Comparison of ENCODE assay signal across 8 cellular contexts in the genomic region with DNA sequence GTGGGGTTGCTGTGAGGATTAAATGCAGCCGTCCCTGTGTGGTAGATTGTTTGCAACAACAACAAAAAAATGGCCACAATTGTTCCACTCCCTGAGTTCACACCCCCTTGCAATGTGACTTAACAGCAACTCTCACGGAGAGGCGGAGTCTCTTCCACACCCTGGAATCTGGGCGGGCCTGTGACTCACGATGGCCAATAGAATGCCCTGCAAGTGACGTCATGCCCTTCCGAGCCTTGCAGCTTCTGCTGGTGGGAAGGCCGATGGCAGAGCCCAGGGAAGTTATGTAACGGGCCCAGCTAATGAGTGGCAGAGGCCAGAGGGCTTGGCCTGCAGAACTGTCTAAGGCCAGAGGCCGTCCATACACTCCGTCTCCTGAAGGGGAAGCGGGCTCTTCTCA.
DNase-seq lines count a peak whose midpoint lies in the region; ATAC-seq and TF ChIP-seq lines count a peak whose summit lies in the region.
"Had no signal": no experiment of that assay in that cellular context is flagged by ENCODE, and none has a peak within 500 bp of the region (broad histone marks: within the 10 kb centered on the region; RNA-seq: fewer than 3 reads in every experiment).

No MANE protein-coding gene starts in this region.

- H3K27me3 ChIP-seq in GM23338 (ENCODE audit: insufficient read depth) (no peaks in the 10 kb centered on the region), heart left ventricle (peaks cover 0 to 6% (median 0%) of the 10 kb centered on the region in 9 donors)

- H3K4me1 Mint-ChIP-seq in GM23338: peaks cover 23% of the 10 kb centered on the region
- H3K4me1 Mint-ChIP-seq: activated B cell treated with CpG ODN at 0.5 μM for 24 hours had no signal

- DNase-seq in GM23338 (ENCODE audit: low spot score) (peak; percentile 98), NCI-H2081 treated with DMSO at 0.1 percent for 48 hours (lab: John Stamatoyannopoulos, UW) (peak; percentile 8), amniotic stem cell (lab: John Stamatoyannopoulos, UW) (peak; percentile 61), heart left ventricle (peak; percentile 88 to 95 (median 89)), pons (ENCODE audit: low spot score) (peak; percentile 79)
- DNase-seq: activated B cell treated with CpG ODN at 0.5 μM for 24 hours had no signal

- H3K36me3 Mint-ChIP-seq in GM23338 (ENCODE audit: low read depth): no peaks in the 10 kb centered on the region

- TF ChIP-seq CTCF in GM23338 (conservative IDR thresholded peaks at IDR 0.05; ENCODE audit: low read depth in 2 of 2) (no peak), heart left ventricle (IDR thresholded peaks at IDR 0.05) (no peak)

- H3K27me3 Mint-ChIP-seq in GM23338 (ENCODE audit: insufficient read depth, low read depth, poor library complexity): peaks cover 7% of the 10 kb centered on the region

- H3K4me3 ChIP-seq in GM23338 (no peak overlapping the region), heart left ventricle (no peak overlapping the region)

- WGBS in heart left ventricle, 4 donors: 17 to 33% (median 20%) methylated on average over 9 to 12 of the region's 12 CpGs

- no peaks in the 10 kb centered on the region for H3F3A ChIP-seq in GM23338 (replicated peaks; ENCODE audit: low read depth)

- no peak overlapping the region; the same call in 1 of the 2 replicates for H3K4me2 ChIP-seq in GM23338

- no peaks in the 10 kb centered on the region for H3K79me2 ChIP-seq in GM23338 (replicated peaks; ENCODE audit: insufficient read depth)

- ATAC-seq in GM23338 (peak; percentile 95), heart left ventricle (peak; percentile 94 to 99 (median 98)), GM19455 (IDR thresholded peaks at IDR 0.05; ENCODE audit: unreplicated experiment) (no peak), GM18870 (IDR thresholded peaks at IDR 0.05; ENCODE audit: unreplicated experiment) (no peak)

- H3K4me1 ChIP-seq in GM23338 (ENCODE audit: insufficient read depth) (peaks cover 7% of the 10 kb centered on the region; the same call in 1 of the 2 replicates), heart left ventricle (peaks cover 0 to 14% (median 4%) of the 10 kb centered on the region in 12 donors)

- H3K27ac ChIP-seq in GM23338 (ENCODE audit: low read depth): no peak overlapping the region
- peak overlapping the region in 8 of 12 donors; percentile 22 to 71 (median 38) for H3K27ac ChIP-seq in heart left ventricle

- H3K36me3 ChIP-seq in GM23338 (ENCODE audit: insufficient read depth) (no peaks in the 10 kb centered on the region), heart left ventricle (no peaks in the 10 kb centered on the region)

- peak overlapping the region; percentile 65; the same call in 1 of the 2 replicates for H3K27ac Mint-ChIP-seq in GM23338
- H3K27ac Mint-ChIP-seq: activated B cell treated with CpG ODN at 0.5 μM for 24 hours had no signal

- H3K4me3 Mint-ChIP-seq in GM23338: no peak overlapping the region
- H3K4me3 Mint-ChIP-seq: activated B cell treated with CpG ODN at 0.5 μM for 24 hours had no signal

- no peaks in the 10 kb centered on the region for H4K20me1 ChIP-seq in GM23338 (replicated peaks; ENCODE audit: insufficient read depth)

- H3K9me3 Mint-ChIP-seq in GM23338: no peaks in the 10 kb centered on the region; the same call in 1 of the 3 replicates
- H3K9me3 Mint-ChIP-seq: activated B cell treated with CpG ODN at 0.5 μM for 24 hours had no signal

- intact Hi-C loops in heart left ventricle (cut with DNase I): no loop called here

- TF ChIP-seq POLR2A in heart left ventricle (IDR thresholded peaks at IDR 0.05): no peak

- H2AFZ ChIP-seq in GM23338: peak overlapping the region; percentile 56; the same call in 1 of the 2 replicates

- no peaks in the 10 kb centered on the region for H3K9me3 ChIP-seq in heart left ventricle

- no peaks in the 10 kb centered on the region for H3K9me2 ChIP-seq in GM23338 (ENCODE audit: insufficient read depth)

TF ChIP-seq in GM23338, 12 proteins besides CTCF, POLR2A, EP300 and RAD21:
- TF ChIP-seq EZH2phosphoT487 (IDR thresholded peaks at IDR 0.05; ENCODE audit: unreplicated experiment) (no peak), CREB1 (CRISPR knock-in tag; IDR thresholded peaks at IDR 0.05; ENCODE audit: low read depth) (peak; percentile 94), NANOG (IDR thresholded peaks at IDR 0.05; ENCODE audit: borderline replicate concordance) (no peak)

Comparison
In these comparisons a context has a peak if more than half of its experiments do, and no peak if none do; other contexts are left out.
1. ATAC-seq: peak in GM23338 (single experiment) and heart left ventricle (4 of 4); none in GM19455 (single experiment) and GM18870 (single experiment).
2. DNase-seq: peak in every context shown above with its lines; median percentile 98 in GM23338; 89 in heart left ventricle; 79 in pons; 61 in amniotic stem cell; 8 in NCI-H2081 treated with DMSO at 0.1 percent for 48 hours.